ENCODE assay signal across 23 cellular contexts in genomic region chr3:23303601-23304217, GRCh38.
"Had no signal": no experiment of that assay in that cellular context is flagged by ENCODE, and none has a peak within 500 bp of the region (broad histone marks: within the 10 kb centered on the region; RNA-seq: fewer than 3 reads in every experiment).

No MANE protein-coding gene starts in this region.

- H2AFZ ChIP-seq: neural progenitor cell had no signal

- H3K4me3 Mint-ChIP-seq: activated CD4-positive, alpha-beta T cell treated with anti-CD3 and anti-CD28 coated beads, Interleukin-2, amount 10 ng/mL, durations not matched to agents 24 days and 14 days; activated CD8-positive, alpha-beta T cell treated with anti-CD3 and anti-CD28 coated beads for 36 hours; activated naive CD4-positive, alpha-beta T cell treated with anti-CD3 and anti-CD28 coated beads, Interleukin-2, amount 50 U/mL, for 24 hours; activated T-helper 1 cell treated with anti-CD3 and anti-CD28 coated beads, Interleukin-12 subunit alpha, Interleukin-12 subunit beta, Interleukin-2, Interleukin-4 antibody, amounts not matched to agents 30 ng/mL and 10 ng/mL and 1 ng/mL, durations not matched to agents 14 hours and 24 hours and 36 hours; brain; memory B cell; naive B cell; neural progenitor cell; stimulated activated naive B cell treated with anti-CD40 and anti-IgM and Interleukin-4, amounts not matched to agents 10 μg/mL and 1 μg/mL and 100 μg/mL, for 72 hours had no signal

- H3K9ac ChIP-seq: neural progenitor cell had no signal

- H3K4me2 ChIP-seq: neural progenitor cell had no signal

- DNase-seq: activated CD4-positive, alpha-beta T cell treated with anti-CD3 and anti-CD28 coated beads, Interleukin-2, amount 10 ng/mL, durations not matched to agents 24 days and 14 days; activated CD8-positive, alpha-beta T cell treated with anti-CD3 and anti-CD28 coated beads for 36 hours; activated gamma-delta T cell; anterior cingulate cortex; central memory CD4-positive, alpha-beta T cell; effector memory CD4-positive, alpha-beta T cell; mucosa of descending colon; naive B cell; posterior cingulate gyrus; retina; sigmoid colon; stimulated activated CD4-positive, alpha-beta T cell treated with anti-CD3 and anti-CD28 coated beads, Interleukin-2, amount 100 ng/mL, for 48 hours; stimulated activated CD8-positive, alpha-beta memory T cell treated with anti-CD3 and anti-CD28 coated beads, Interleukin-4, amount 100 ng/mL, for 48 hours; stimulated activated naive B cell treated with anti-CD40 and anti-IgM and Interleukin-4, amounts not matched to agents 10 μg/mL and 1 μg/mL and 100 μg/mL, for 72 hours; transverse colon had no signal

- H3K9me3 Mint-ChIP-seq: activated T-helper 1 cell treated with anti-CD3 and anti-CD28 coated beads, Interleukin-12 subunit alpha, Interleukin-12 subunit beta, Interleukin-2, Interleukin-4 antibody, amounts not matched to agents 30 ng/mL and 10 ng/mL and 1 ng/mL, durations not matched to agents 14 hours and 24 hours and 36 hours had no signal

- FAIRE-seq: colon, islet of Langerhans had no signal

- H3K27me3 ChIP-seq: neural progenitor cell, sigmoid colon, transverse colon, vagina had no signal

- H3K27ac Mint-ChIP-seq: activated CD4-positive, alpha-beta T cell treated with anti-CD3 and anti-CD28 coated beads, Interleukin-2, amount 10 ng/mL, durations not matched to agents 24 days and 14 days; activated CD8-positive, alpha-beta T cell treated with anti-CD3 and anti-CD28 coated beads for 36 hours; activated naive CD4-positive, alpha-beta T cell treated with anti-CD3 and anti-CD28 coated beads, Interleukin-2, amount 50 U/mL, for 24 hours; activated T-helper 1 cell treated with anti-CD3 and anti-CD28 coated beads, Interleukin-12 subunit alpha, Interleukin-12 subunit beta, Interleukin-2, Interleukin-4 antibody, amounts not matched to agents 30 ng/mL and 10 ng/mL and 1 ng/mL, durations not matched to agents 14 hours and 24 hours and 36 hours; memory B cell; neural progenitor cell; stimulated activated naive B cell treated with anti-CD40 and anti-IgM and Interleukin-4, amounts not matched to agents 10 μg/mL and 1 μg/mL and 100 μg/mL, for 72 hours had no signal

- H3K27me3 Mint-ChIP-seq: activated CD4-positive, alpha-beta T cell treated with anti-CD3 and anti-CD28 coated beads, Interleukin-2, amount 10 ng/mL, durations not matched to agents 24 days and 14 days; activated CD8-positive, alpha-beta T cell treated with anti-CD3 and anti-CD28 coated beads for 36 hours; activated naive CD4-positive, alpha-beta T cell treated with anti-CD3 and anti-CD28 coated beads, Interleukin-2, amount 50 U/mL, for 24 hours; brain; memory B cell; naive B cell; stimulated activated naive B cell treated with anti-CD40 and anti-IgM and Interleukin-4, amounts not matched to agents 10 μg/mL and 1 μg/mL and 100 μg/mL, for 72 hours had no signal

- ATAC-seq: activated CD8-positive, alpha-beta T cell treated with anti-CD3 and anti-CD28 coated beads for 36 hours; mucosa of descending colon; stimulated activated naive B cell treated with anti-CD40 and anti-IgM and Interleukin-4, amounts not matched to agents 10 μg/mL and 1 μg/mL and 100 μg/mL, for 72 hours had no signal

- H3K4me1 ChIP-seq: transverse colon had no signal

- H3K36me3 ChIP-seq: neural progenitor cell, sigmoid colon, transverse colon, vagina had no signal

- H3K4me1 Mint-ChIP-seq: activated CD4-positive, alpha-beta T cell treated with anti-CD3 and anti-CD28 coated beads, Interleukin-2, amount 10 ng/mL, durations not matched to agents 24 days and 14 days; neural progenitor cell had no signal

- H3K27ac ChIP-seq: neural progenitor cell, sigmoid colon, transverse colon, vagina had no signal

- H3K4me3 ChIP-seq: mucosa of descending colon, neural progenitor cell, sigmoid colon, transverse colon, vagina had no signal

- H3K9me3 ChIP-seq: mucosa of descending colon, sigmoid colon, transverse colon, vagina had no signal
